1 cellular context compared by ENCODE assay signal in the genomic region with DNA sequence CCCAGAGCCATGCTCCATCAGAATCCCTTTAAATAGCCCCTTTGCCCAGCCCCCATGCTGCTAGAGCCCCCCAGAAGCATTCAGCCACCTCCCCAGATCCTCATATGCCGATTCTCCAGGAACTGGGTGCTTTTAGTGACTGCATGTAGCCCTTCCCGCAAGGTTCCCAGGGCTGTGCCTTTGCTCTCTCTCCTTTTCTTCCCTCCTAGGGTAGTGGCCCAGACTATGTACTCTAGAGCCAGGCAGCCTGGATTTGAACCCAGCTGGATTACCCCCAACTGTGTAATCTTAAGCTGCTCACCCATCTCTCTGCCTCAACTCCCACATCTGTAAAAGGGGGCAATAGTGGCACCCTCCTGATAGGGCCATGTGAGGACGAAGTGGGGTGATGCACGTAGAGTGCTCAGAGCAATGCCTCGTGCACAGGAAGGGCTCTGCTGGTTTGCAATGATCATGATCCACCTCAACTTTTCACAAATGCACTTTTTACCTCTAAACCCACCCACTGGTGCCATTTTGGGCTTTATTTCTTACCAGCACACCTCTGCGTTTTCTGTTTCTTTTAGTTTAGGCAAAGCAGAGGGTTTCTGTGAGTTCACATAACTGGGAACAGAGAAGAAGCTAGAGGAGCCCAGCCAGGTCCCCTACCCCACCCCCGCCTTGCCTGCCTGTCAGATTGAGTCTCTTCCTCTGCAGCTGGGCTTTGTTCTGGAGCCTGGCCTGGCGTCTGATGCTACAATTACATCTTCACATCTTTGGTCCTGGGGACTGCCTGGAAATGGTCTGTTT.
TF ChIP-seq lines count a peak whose summit lies in the region.

No MANE protein-coding gene starts in this region.

TF ChIP-seq in GM12878, 131 proteins besides CTCF, POLR2A, EP300 and RAD21 (continued from another document and continues in another):
- TF ChIP-seq PRDM15 (CRISPR knock-in tag; IDR thresholded peaks at IDR 0.05) (no peak), ZNF592 (IDR thresholded peaks at IDR 0.05) (no peak), PML (IDR thresholded peaks at IDR 0.05; ENCODE audit: low read length) (no peak), TBL1XR1 (IDR thresholded peaks at IDR 0.05; ENCODE audit: low read depth, low read length) (peak; percentile 19; the same call in 1 of the 2 replicates), EED (IDR thresholded peaks at IDR 0.05; ENCODE audit: low read depth) (no peak), SMC3 (IDR thresholded peaks at IDR 0.05; ENCODE audit: borderline replicate concordance, low read length) (no peak), ZNF274 (IDR thresholded peaks at IDR 0.05; ENCODE audit: insufficient read depth, insufficient read length) (no peak), SP1 (IDR thresholded peaks at IDR 0.05; ENCODE audit: low read depth, low read length) (peak; percentile 56), TARDBP (IDR thresholded peaks at IDR 0.05; ENCODE audit: borderline replicate concordance) (no peak), YY1 (IDR thresholded peaks at IDR 0.05; ENCODE audit: low read depth, low read length) (peak; percentile 54; the same call in 1 of the 2 replicates), RCOR1 (conservative IDR thresholded peaks at IDR 0.05; ENCODE audit: low read depth, low read length) (no peak), NRF1 (conservative IDR thresholded peaks at IDR 0.05; ENCODE audit: low read depth, low read length) (no peak), HSF1 (IDR thresholded peaks at IDR 0.05; ENCODE audit: low read depth, low read length) (no peak), YBX1 (IDR thresholded peaks at IDR 0.05) (no peak), NFIC (IDR thresholded peaks at IDR 0.05; ENCODE audit: low read depth, low read length) (peak; percentile 73; the same call in 1 of the 2 replicates), CBX5 (IDR thresholded peaks at IDR 0.05; ENCODE audit: low read depth) (peak; percentile 67; the same call in 1 of the 2 replicates), NR2F1 (conservative IDR thresholded peaks at IDR 0.05) (no peak), SMAD5 (IDR thresholded peaks at IDR 0.05; ENCODE audit: low read depth) (no peak), SRF (IDR thresholded peaks at IDR 0.05; ENCODE audit: low read depth in 2 of 2, low read length in 2 of 2) (no peak), IKZF1 (conservative IDR thresholded peaks at IDR 0.05) (no peak), SPI1 (IDR thresholded peaks at IDR 0.05; ENCODE audit: borderline replicate concordance, insufficient read depth, low read depth, low read length) (no peak), ZNF24 (IDR thresholded peaks at IDR 0.05) (no peak), CREM (IDR thresholded peaks at IDR 0.05; ENCODE audit: low read depth) (no peak; the same call in 1 of the 2 replicates), ZSCAN29 (IDR thresholded peaks at IDR 0.05) (no peak), RUNX3 (IDR thresholded peaks at IDR 0.05; ENCODE audit: low read length) (peak; percentile 63), POLR2AphosphoS2 (IDR thresholded peaks at IDR 0.05; ENCODE audit: low read depth, low read length) (no peak), ZBTB40 (IDR thresholded peaks at IDR 0.05; ENCODE audit: borderline replicate concordance) (no peak)
- TF ChIP-seq, protein P1, sequence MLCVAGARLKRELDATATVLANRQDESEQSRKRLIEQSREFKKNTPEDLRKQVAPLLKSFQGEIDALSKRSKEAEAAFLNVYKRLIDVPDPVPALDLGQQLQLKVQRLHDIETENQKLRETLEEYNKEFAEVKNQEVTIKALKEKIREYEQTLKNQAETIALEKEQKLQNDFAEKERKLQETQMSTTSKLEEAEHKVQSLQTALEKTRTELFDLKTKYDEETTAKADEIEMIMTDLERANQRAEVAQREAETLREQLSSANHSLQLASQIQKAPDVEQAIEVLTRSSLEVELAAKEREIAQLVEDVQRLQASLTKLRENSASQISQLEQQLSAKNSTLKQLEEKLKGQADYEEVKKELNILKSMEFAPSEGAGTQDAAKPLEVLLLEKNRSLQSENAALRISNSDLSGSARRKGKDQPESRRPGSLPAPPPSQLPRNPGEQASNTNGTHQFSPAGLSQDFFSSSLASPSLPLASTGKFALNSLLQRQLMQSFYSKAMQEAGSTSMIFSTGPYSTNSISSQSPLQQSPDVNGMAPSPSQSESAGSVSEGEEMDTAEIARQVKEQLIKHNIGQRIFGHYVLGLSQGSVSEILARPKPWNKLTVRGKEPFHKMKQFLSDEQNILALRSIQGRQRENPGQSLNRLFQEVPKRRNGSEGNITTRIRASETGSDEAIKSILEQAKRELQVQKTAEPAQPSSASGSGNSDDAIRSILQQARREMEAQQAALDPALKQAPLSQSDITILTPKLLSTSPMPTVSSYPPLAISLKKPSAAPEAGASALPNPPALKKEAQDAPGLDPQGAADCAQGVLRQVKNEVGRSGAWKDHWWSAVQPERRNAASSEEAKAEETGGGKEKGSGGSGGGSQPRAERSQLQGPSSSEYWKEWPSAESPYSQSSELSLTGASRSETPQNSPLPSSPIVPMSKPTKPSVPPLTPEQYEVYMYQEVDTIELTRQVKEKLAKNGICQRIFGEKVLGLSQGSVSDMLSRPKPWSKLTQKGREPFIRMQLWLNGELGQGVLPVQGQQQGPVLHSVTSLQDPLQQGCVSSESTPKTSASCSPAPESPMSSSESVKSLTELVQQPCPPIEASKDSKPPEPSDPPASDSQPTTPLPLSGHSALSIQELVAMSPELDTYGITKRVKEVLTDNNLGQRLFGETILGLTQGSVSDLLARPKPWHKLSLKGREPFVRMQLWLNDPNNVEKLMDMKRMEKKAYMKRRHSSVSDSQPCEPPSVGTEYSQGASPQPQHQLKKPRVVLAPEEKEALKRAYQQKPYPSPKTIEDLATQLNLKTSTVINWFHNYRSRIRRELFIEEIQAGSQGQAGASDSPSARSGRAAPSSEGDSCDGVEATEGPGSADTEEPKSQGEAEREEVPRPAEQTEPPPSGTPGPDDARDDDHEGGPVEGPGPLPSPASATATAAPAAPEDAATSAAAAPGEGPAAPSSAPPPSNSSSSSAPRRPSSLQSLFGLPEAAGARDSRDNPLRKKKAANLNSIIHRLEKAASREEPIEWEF (IDR thresholded peaks at IDR 0.05; ENCODE audit: insufficient replicate concordance, low read depth, low read length) = no peak
- TF ChIP-seq, protein P2, sequence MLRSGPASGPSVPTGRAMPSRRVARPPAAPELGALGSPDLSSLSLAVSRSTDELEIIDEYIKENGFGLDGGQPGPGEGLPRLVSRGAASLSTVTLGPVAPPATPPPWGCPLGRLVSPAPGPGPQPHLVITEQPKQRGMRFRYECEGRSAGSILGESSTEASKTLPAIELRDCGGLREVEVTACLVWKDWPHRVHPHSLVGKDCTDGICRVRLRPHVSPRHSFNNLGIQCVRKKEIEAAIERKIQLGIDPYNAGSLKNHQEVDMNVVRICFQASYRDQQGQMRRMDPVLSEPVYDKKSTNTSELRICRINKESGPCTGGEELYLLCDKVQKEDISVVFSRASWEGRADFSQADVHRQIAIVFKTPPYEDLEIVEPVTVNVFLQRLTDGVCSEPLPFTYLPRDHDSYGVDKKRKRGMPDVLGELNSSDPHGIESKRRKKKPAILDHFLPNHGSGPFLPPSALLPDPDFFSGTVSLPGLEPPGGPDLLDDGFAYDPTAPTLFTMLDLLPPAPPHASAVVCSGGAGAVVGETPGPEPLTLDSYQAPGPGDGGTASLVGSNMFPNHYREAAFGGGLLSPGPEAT (IDR thresholded peaks at IDR 0.05; ENCODE audit: low read depth) = no peak
- TF ChIP-seq, protein P3, sequence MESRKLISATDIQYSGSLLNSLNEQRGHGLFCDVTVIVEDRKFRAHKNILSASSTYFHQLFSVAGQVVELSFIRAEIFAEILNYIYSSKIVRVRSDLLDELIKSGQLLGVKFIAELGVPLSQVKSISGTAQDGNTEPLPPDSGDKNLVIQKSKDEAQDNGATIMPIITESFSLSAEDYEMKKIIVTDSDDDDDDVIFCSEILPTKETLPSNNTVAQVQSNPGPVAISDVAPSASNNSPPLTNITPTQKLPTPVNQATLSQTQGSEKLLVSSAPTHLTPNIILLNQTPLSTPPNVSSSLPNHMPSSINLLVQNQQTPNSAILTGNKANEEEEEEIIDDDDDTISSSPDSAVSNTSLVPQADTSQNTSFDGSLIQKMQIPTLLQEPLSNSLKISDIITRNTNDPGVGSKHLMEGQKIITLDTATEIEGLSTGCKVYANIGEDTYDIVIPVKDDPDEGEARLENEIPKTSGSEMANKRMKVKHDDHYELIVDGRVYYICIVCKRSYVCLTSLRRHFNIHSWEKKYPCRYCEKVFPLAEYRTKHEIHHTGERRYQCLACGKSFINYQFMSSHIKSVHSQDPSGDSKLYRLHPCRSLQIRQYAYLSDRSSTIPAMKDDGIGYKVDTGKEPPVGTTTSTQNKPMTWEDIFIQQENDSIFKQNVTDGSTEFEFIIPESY (IDR thresholded peaks at IDR 0.05) = no peak
